In genomic region chr19:44813331-44814131, GRCh38 we compare ENCODE assay signal across 1 cellular context.
TF ChIP-seq lines count a peak whose summit lies in the region.

No MANE protein-coding gene starts in this region.

TF ChIP-seq in HCT116, 20 proteins besides CTCF, POLR2A, EP300 and RAD21 (continued from another document):
- TF ChIP-seq REST (IDR thresholded peaks at IDR 0.05; ENCODE audit: low read depth) (no peak), MAX (IDR thresholded peaks at IDR 0.05) (no peak)
